Comparison of ENCODE assay signal across 26 cellular contexts in genomic region chr6:128305228-128305627, GRCh38.
DNase-seq lines count a peak whose midpoint lies in the region; TF ChIP-seq lines count a peak whose summit lies in the region.
"Had no signal": no experiment of that assay in that cellular context is flagged by ENCODE, and none has a peak within 500 bp of the region (broad histone marks: within the 10 kb centered on the region; RNA-seq: fewer than 3 reads in every experiment).

No MANE protein-coding gene starts in this region.

- H3K27ac Mint-ChIP-seq in HFFc6: peak overlapping the region; percentile 60
- H3K27ac Mint-ChIP-seq: activated CD8-positive, alpha-beta T cell treated with anti-CD3 and anti-CD28 coated beads, Interleukin-2, amount 10 ng/mL, durations not matched to agents 7 days and 5 days; activated naive CD4-positive, alpha-beta T cell treated with anti-CD3 and anti-CD28 coated beads for 36 hours; natural killer cell treated with Interleukin-12 subunit alpha and Interleukin-12 subunit beta and Interleukin-15 and Interleukin-18, amount 100 ng/mL, for 72 hours; stimulated activated memory B cell treated with anti-CD40 and anti-IgM and Interleukin-4, amounts not matched to agents 10 μg/mL and 1 μg/mL and 100 μg/mL, for 72 hours had no signal

- peak overlapping the region; percentile 10; the same call in 1 of the 2 replicates for H3K27ac ChIP-seq in ACC112 (ENCODE audit: low read depth, low read length)
- H3K27ac ChIP-seq: 22Rv1, adrenal gland, esophagus muscularis mucosa, gastrocnemius medialis had no signal

- H3K27me3 Mint-ChIP-seq in HFFc6 (ENCODE audit: insufficient read depth): no peaks in the 10 kb centered on the region
- H3K27me3 Mint-ChIP-seq: natural killer cell treated with Interleukin-12 subunit alpha and Interleukin-12 subunit beta and Interleukin-15 and Interleukin-18, amount 100 ng/mL, for 72 hours; stimulated activated memory B cell treated with anti-CD40 and anti-IgM and Interleukin-4, amounts not matched to agents 10 μg/mL and 1 μg/mL and 100 μg/mL, for 72 hours had no signal

- DNase-seq in HFFc6 (peak; percentile 13), choroid plexus epithelial cell (ENCODE audit: low read depth) (peak; percentile 39), iris pigment epithelial cell (ENCODE audit: low read depth) (peak; percentile 49), NCI-H1436 (lab: John Stamatoyannopoulos, UW) (no peak), NK-92 (lab: John Stamatoyannopoulos, UW; ENCODE audit: unreplicated experiment) (no peak), NCI-H2029 (lab: John Stamatoyannopoulos, UW) (no peak), NCI-H526 treated with DMSO at 0.1 percent for 48 hours (lab: John Stamatoyannopoulos, UW) (no peak)
- DNase-seq: activated CD8-positive, alpha-beta T cell treated with anti-CD3 and anti-CD28 coated beads, Interleukin-2, amount 10 ng/mL, durations not matched to agents 7 days and 5 days; activated naive CD4-positive, alpha-beta T cell treated with anti-CD3 and anti-CD28 coated beads for 36 hours; adrenal gland; cortex of kidney; DND-41; gastrocnemius medialis; KG1; mucosa of descending colon; NCI-H1417; NCI-H226; NCI-H69; SHP77 treated with DMSO at 0.1 percent for 48 hours; trophoblast cell had no signal

- H3K4me3 Mint-ChIP-seq in HFFc6: no peak overlapping the region
- H3K4me3 Mint-ChIP-seq: activated CD8-positive, alpha-beta T cell treated with anti-CD3 and anti-CD28 coated beads, Interleukin-2, amount 10 ng/mL, durations not matched to agents 7 days and 5 days; activated naive CD4-positive, alpha-beta T cell treated with anti-CD3 and anti-CD28 coated beads for 36 hours; natural killer cell treated with Interleukin-12 subunit alpha and Interleukin-12 subunit beta and Interleukin-15 and Interleukin-18, amount 100 ng/mL, for 72 hours; stimulated activated memory B cell treated with anti-CD40 and anti-IgM and Interleukin-4, amounts not matched to agents 10 μg/mL and 1 μg/mL and 100 μg/mL, for 72 hours had no signal

- TF ChIP-seq CTCF in HFFc6 (IDR thresholded peaks at IDR 0.05) (no peak), choroid plexus epithelial cell (conservative IDR thresholded peaks at IDR 0.05; ENCODE audit: low read depth, low read length) (no peak)

- H3K36me3 Mint-ChIP-seq in HFFc6 (ENCODE audit: low read depth): peaks cover 23% of the 10 kb centered on the region
- H3K36me3 Mint-ChIP-seq: stimulated activated memory B cell treated with anti-CD40 and anti-IgM and Interleukin-4, amounts not matched to agents 10 μg/mL and 1 μg/mL and 100 μg/mL, for 72 hours had no signal

- H3K4me1 ChIP-seq in ACC112 (ENCODE audit: control insufficient read depth, insufficient read depth, low read length, unreplicated experiment): peaks cover 12% of the 10 kb centered on the region
- H3K4me1 ChIP-seq: adrenal gland had no signal

- no peak overlapping the region for H3K4me3 ChIP-seq in ACC112 (ENCODE audit: low read depth, low read length)
- no peak overlapping the region for H3K4me3 ChIP-seq in choroid plexus epithelial cell (ENCODE audit: low read depth, low read length)
- H3K4me3 ChIP-seq: adrenal gland, esophagus muscularis mucosa, gastrocnemius medialis, lung, mucosa of descending colon had no signal

- H3K36me3 ChIP-seq in ACC112 (ENCODE audit: insufficient read depth, low read length): no peaks in the 10 kb centered on the region; the same call in 1 of the 2 replicates
- H3K36me3 ChIP-seq: adrenal gland, esophagus muscularis mucosa, gastrocnemius medialis had no signal

- H3K9me3 Mint-ChIP-seq in HFFc6: no peaks in the 10 kb centered on the region
- H3K9me3 Mint-ChIP-seq: activated naive CD4-positive, alpha-beta T cell treated with anti-CD3 and anti-CD28 coated beads for 36 hours; stimulated activated memory B cell treated with anti-CD40 and anti-IgM and Interleukin-4, amounts not matched to agents 10 μg/mL and 1 μg/mL and 100 μg/mL, for 72 hours had no signal

- no peaks in the 10 kb centered on the region for H3K27me3 ChIP-seq in ACC112 (ENCODE audit: insufficient read depth, low read length)
- H3K27me3 ChIP-seq: adrenal gland, esophagus muscularis mucosa, gastrocnemius medialis had no signal

- H3K4me1 Mint-ChIP-seq in HFFc6 (ENCODE audit: low read depth): peaks cover 51% of the 10 kb centered on the region
- H3K4me1 Mint-ChIP-seq: stimulated activated memory B cell treated with anti-CD40 and anti-IgM and Interleukin-4, amounts not matched to agents 10 μg/mL and 1 μg/mL and 100 μg/mL, for 72 hours had no signal

- H3K79me2 ChIP-seq in ACC112 (ENCODE audit: control insufficient read depth, insufficient read depth, low read length, unreplicated experiment): no peaks in the 10 kb centered on the region

- no peak overlapping the region for H2AFZ ChIP-seq in ACC112 (ENCODE audit: low read length, unreplicated experiment)

Comparison
In these comparisons a context has a peak if more than half of its experiments do, and no peak if none do; other contexts are left out.
1. DNase-seq: peak in HFFc6 (single experiment), choroid plexus epithelial cell (single experiment) and iris pigment epithelial cell (single experiment); none in NCI-H1436 (single experiment), NK-92 (single experiment), NCI-H2029 (single experiment) and NCI-H526 treated with DMSO at 0.1 percent for 48 hours (single experiment).